ENCODE assay signal across 35 cellular contexts in genomic region chrX:93454509-93454908, GRCh38.
"Had no signal": no experiment of that assay in that cellular context is flagged by ENCODE, and none has a peak within 500 bp of the region (broad histone marks: within the 10 kb centered on the region; RNA-seq: fewer than 3 reads in every experiment).

No MANE protein-coding gene starts in this region.

- H3K27me3 ChIP-seq: MG63 had no signal

- H3K9me3 ChIP-seq: MG63 had no signal

- H3K36me3 ChIP-seq: MG63 had no signal

- H3K4me3 ChIP-seq: MG63 had no signal

- DNase-seq: Kasumi-1, MG63, MM.1S, MV-4-11, NCI-H1048, NCI-H1092, NCI-H1092 treated with DMSO at 0.1 percent for 48 hours, NCI-H1105, NCI-H1105 treated with DMSO at 0.1 percent for 48 hours, NCI-H1417, NCI-H1417 treated with DMSO at 0.1 percent for 48 hours, NCI-H1436, NCI-H1436 treated with DMSO at 0.1 percent for 48 hours, NCI-H146, NCI-H1694, NCI-H1694 treated with DMSO at 0.1 percent for 48 hours, NCI-H187, NCI-H187 treated with DMSO at 0.1 percent for 48 hours, NCI-H1930, NCI-H2029, NCI-H2029 treated with DMSO at 0.1 percent for 48 hours, NCI-H2081, NCI-H2081 treated with DMSO at 0.1 percent for 48 hours, NCI-H2107, NCI-H2171, NCI-H2171 treated with DMSO at 0.1 percent for 48 hours, NCI-H2227 treated with DMSO at 0.1 percent for 48 hours, NCI-H226, NCI-H345, NCI-H446, NCI-H446 treated with DMSO at 0.1 percent for 48 hours, NCI-H510A, NCI-H510A treated with DMSO at 0.1 percent for 48 hours, NCI-H524, NCI-H524 treated with DMSO at 0.1 percent for 48 hours had no signal
